In genomic region chr16:79950932-79951719, GRCh38 we compare ENCODE assay signal across 4 cellular contexts.
TF ChIP-seq lines count a peak whose summit lies in the region.

No MANE protein-coding gene starts in this region.

TF ChIP-seq in liver, 16 proteins besides CTCF, POLR2A, EP300 and RAD21:
- TF ChIP-seq REST (IDR thresholded peaks at IDR 0.05) (no peak), NR2F2 (IDR thresholded peaks at IDR 0.05) (peak; percentile 62)

TF ChIP-seq in HepG2, 621 proteins besides CTCF, POLR2A, EP300 and RAD21:
- TF ChIP-seq ZNF879 (CRISPR knock-in tag; IDR thresholded peaks at IDR 0.05) (no peak), ZMYM2 (CRISPR knock-in tag; IDR thresholded peaks at IDR 0.05) (no peak), ZNF878 (CRISPR knock-in tag; IDR thresholded peaks at IDR 0.05) (no peak), ZNF253 (CRISPR knock-in tag; IDR thresholded peaks at IDR 0.05; ENCODE audit: borderline replicate concordance) (no peak), ZNF251 (CRISPR knock-in tag; IDR thresholded peaks at IDR 0.05) (no peak), ZFX (CRISPR knock-in tag; IDR thresholded peaks at IDR 0.05; ENCODE audit: low read depth) (no peak), ZNF7 (CRISPR knock-in tag; IDR thresholded peaks at IDR 0.05) (no peak), TBL1XR1 (IDR thresholded peaks at IDR 0.05; ENCODE audit: borderline replicate concordance, low read length, partially characterized antibody) (no peak), THAP8 (CRISPR knock-in tag; IDR thresholded peaks at IDR 0.05; ENCODE audit: borderline replicate concordance) (no peak), PREB (CRISPR knock-in tag; IDR thresholded peaks at IDR 0.05) (no peak), PHF20 (CRISPR knock-in tag; IDR thresholded peaks at IDR 0.05) (no peak)

TF ChIP-seq in K562, 482 proteins besides CTCF, POLR2A, EP300 and RAD21 (continues in another document):
- TF ChIP-seq PRDM10 (IDR thresholded peaks at IDR 0.05; ENCODE audit: partially characterized antibody) (no peak), TEAD4 (IDR thresholded peaks at IDR 0.05; ENCODE audit: low read length) (peak; percentile 74; the same call in 1 of the 2 replicates), TEAD4 (CRISPR knock-in tag; IDR thresholded peaks at IDR 0.05; ENCODE audit: borderline replicate concordance) (no peak), TFAP4 (CRISPR knock-in tag; IDR thresholded peaks at IDR 0.05; ENCODE audit: borderline replicate concordance) (no peak), MTF1 (CRISPR knock-in tag; IDR thresholded peaks at IDR 0.05; ENCODE audit: borderline replicate concordance) (no peak), KAT2B (IDR thresholded peaks at IDR 0.05; ENCODE audit: low read depth, low read length) (no peak), E2F8 (IDR thresholded peaks at IDR 0.05; ENCODE audit: low read depth, partially characterized antibody) (no peak), NRF1 (conservative IDR thresholded peaks at IDR 0.05 in 1 of 2, IDR thresholded peaks at IDR 0.05 in 1 of 2) (no peak), PURB (CRISPR knock-in tag; IDR thresholded peaks at IDR 0.05; ENCODE audit: low read depth) (no peak), RHOXF2B (CRISPR knock-in tag; conservative IDR thresholded peaks at IDR 0.05) (no peak), NFE2L1 (tag; IDR thresholded peaks at IDR 0.05; ENCODE audit: borderline replicate concordance, low read depth) (no peak), WHSC1 (IDR thresholded peaks at IDR 0.05; ENCODE audit: low read length) (no peak), RBFOX2 (IDR thresholded peaks at IDR 0.05; ENCODE audit: low read depth, low read length) (no peak), ZFP36 (IDR thresholded peaks at IDR 0.05; ENCODE audit: low read depth, low read length, partially characterized antibody) (no peak), SRF (CRISPR knock-in tag; IDR thresholded peaks at IDR 0.05) (peak in 1 of 2 experiments; percentile 61; a peak in 1 of 4 replicates), SNIP1 (IDR thresholded peaks at IDR 0.05; ENCODE audit: low read depth) (no peak), DIDO1 (tag; IDR thresholded peaks at IDR 0.05; ENCODE audit: low read depth) (no peak), LARP7 (IDR thresholded peaks at IDR 0.05) (no peak), ARNT (IDR thresholded peaks at IDR 0.05) (no peak; a peak in 1 of 4 replicates), POLR2G (IDR thresholded peaks at IDR 0.05; ENCODE audit: low read depth, low read length) (no peak)

TF ChIP-seq in SK-N-SH, 30 proteins besides CTCF, POLR2A, EP300 and RAD21:
- no peak for TF ChIP-seq USF1 (IDR thresholded peaks at IDR 0.05; ENCODE audit: borderline replicate concordance, low read depth)
- TF ChIP-seq FOXJ3 (CRISPR knock-in tag; IDR thresholded peaks at IDR 0.05) = no peak
- no peak for TF ChIP-seq ZBTB33 (IDR thresholded peaks at IDR 0.05; ENCODE audit: borderline replicate concordance, low read depth)
- no peak for TF ChIP-seq NFIC (IDR thresholded peaks at IDR 0.05; ENCODE audit: borderline replicate concordance)
- no peak for TF ChIP-seq FOXM1 (IDR thresholded peaks at IDR 0.05; ENCODE audit: low read depth)
- TF ChIP-seq USF2 (IDR thresholded peaks at IDR 0.05; ENCODE audit: borderline replicate concordance, low read depth, low read length) = no peak
- no peak for TF ChIP-seq IRF3 (IDR thresholded peaks at IDR 0.05; ENCODE audit: low read depth, low read length)
- no peak for TF ChIP-seq SMC3 (IDR thresholded peaks at IDR 0.05; ENCODE audit: low read depth, low read length)
- no peak for TF ChIP-seq MEF2A (IDR thresholded peaks at IDR 0.05; ENCODE audit: borderline replicate concordance, low read depth)
- TF ChIP-seq REST (IDR thresholded peaks at IDR 0.05; ENCODE audit: low read depth, low read length) = no peak
- no peak for TF ChIP-seq SIN3A (IDR thresholded peaks at IDR 0.05; ENCODE audit: borderline replicate concordance, low read depth, low read length)
- no peak for TF ChIP-seq GATA2 (CRISPR knock-in tag; IDR thresholded peaks at IDR 0.05)
- TF ChIP-seq RFX5 (IDR thresholded peaks at IDR 0.05; ENCODE audit: low read length) = no peak
- no peak for TF ChIP-seq MXI1 (IDR thresholded peaks at IDR 0.05; ENCODE audit: low read depth, low read length)
- TF ChIP-seq TAF1 (IDR thresholded peaks at IDR 0.05; ENCODE audit: borderline replicate concordance, low read depth, low read length) = no peak
- no peak for TF ChIP-seq MAX (IDR thresholded peaks at IDR 0.05; ENCODE audit: low read depth)
- no peak for TF ChIP-seq EZH2phosphoT487 (IDR thresholded peaks at IDR 0.05; ENCODE audit: borderline replicate concordance, low read depth)
- TF ChIP-seq JUND (IDR thresholded peaks at IDR 0.05) = no peak
- no peak for TF ChIP-seq TCF12 (IDR thresholded peaks at IDR 0.05)
- TF ChIP-seq RXRA (IDR thresholded peaks at IDR 0.05; ENCODE audit: borderline replicate concordance, low read depth) = no peak
